In genomic region chr10:43105119-43105792, GRCh38 we compare ENCODE assay signal across 8 cellular contexts. TPM values are rescaled to one million over a fixed set of nuclear protein-coding genes. Genes with fewer than 3 reads are reported as not detected.
DNase-seq lines count a peak whose midpoint lies in the region; ATAC-seq and TF ChIP-seq lines count a peak whose summit lies in the region.

No MANE protein-coding gene starts in this region.

- intact Hi-C loops in breast epithelium (cut with DNase I; ENCODE audit: low total_unique reads), result loop anchor here (10.0 kb wide), 1 partner anchor 240 kb away; no protein-coding TSS in a partner anchor

- H3K27me3 ChIP-seq in WERI-Rb-1 (ENCODE audit: insufficient read depth, low read depth, severe bottlenecking) (peaks cover 82% of the 10 kb centered on the region), breast epithelium (no peaks in the 10 kb centered on the region)

- H3K4me3 ChIP-seq in WERI-Rb-1 (ENCODE audit: low read depth, low read length) (peak overlapping the region; percentile 44), breast epithelium (peak overlapping the region; percentile 44 to 82 (median 60)), skin epidermis (peak overlapping the region; percentile 34 to 47 (median 40))

- H3K27ac ChIP-seq in WERI-Rb-1 (no peak overlapping the region), breast epithelium (no peak overlapping the region), skin epidermis (peak overlapping the region in 1 of 21 experiments; percentile 11)

- peak; percentile 97 for TF ChIP-seq CTCF in WERI-Rb-1 (IDR thresholded peaks at IDR 0.05; ENCODE audit: low read depth, low read length)
- TF ChIP-seq CTCF in breast epithelium (IDR thresholded peaks at IDR 0.05), result peak; percentile 82 to 98 (median 98)

- H3K36me3 ChIP-seq in WERI-Rb-1 (no peaks in the 10 kb centered on the region), breast epithelium (no peaks in the 10 kb centered on the region)

- DNase-seq in DMS153 treated with DMSO at 0.1 percent for 48 hours (lab: John Stamatoyannopoulos, UW; ENCODE audit: unreplicated experiment) (peak; percentile 44), DMS153 (lab: John Stamatoyannopoulos, UW) (no peak), NCI-H128 (lab: John Stamatoyannopoulos, UW; ENCODE audit: unreplicated experiment) (peak; percentile 10), WERI-Rb-1 (peak; percentile 81), breast epithelium (ENCODE audit: low spot score in 2 of 2) (peak; percentile 31 to 63), iPS-NIHi7 (ENCODE audit: extremely low spot score) (peak; percentile 95)

- no peaks in the 10 kb centered on the region for H3K4me1 ChIP-seq in breast epithelium

- H3K9me3 ChIP-seq in WERI-Rb-1 (ENCODE audit: severe bottlenecking) (no peaks in the 10 kb centered on the region), breast epithelium (no peaks in the 10 kb centered on the region)

- peak; percentile 84 for ATAC-seq in HG02759 (IDR thresholded peaks at IDR 0.05; ENCODE audit: unreplicated experiment)

- no peak for TF ChIP-seq POLR2A in breast epithelium (IDR thresholded peaks at IDR 0.05)

RNA-seq across cellular contexts. Expression of gene RET, which starts 28.4 kb away (rescaled TPM):
- total RNA-seq in breast epithelium, result 1 to 10 TPM in 1 of 3 donors, under 1 TPM in 2; 0.66 to 1.8 (median 0.96) TPM

RNA-seq across cellular contexts. Expression of gene CSGALNACT2, which starts 33.0 kb away (rescaled TPM):
- total RNA-seq in breast epithelium, result 10 to 100 TPM; 21.6 to 35.5 (median 27.8) TPM
